Comparison of ENCODE assay signal across 8 cellular contexts in genomic region chr15:33086500-33087141, GRCh38.
A peak's percentile ranks its signal among the peaks of the same experiment; 100 is the strongest.
DNase-seq lines count a peak whose midpoint lies in the region; TF ChIP-seq lines count a peak whose summit lies in the region.

No MANE protein-coding gene starts in this region.

- peaks cover 26% of the 10 kb centered on the region for H3K4me1 Mint-ChIP-seq in nephron

- DNase-seq in Ammon's horn (ENCODE audit: low spot score): peak; percentile 71
- DNase-seq in GM13977 (ENCODE audit: low spot score): peak; percentile 28
- DNase-seq in dorsolateral prefrontal cortex: no peak
- no peak for DNase-seq in ecto neural progenitor cell (ENCODE audit: low spot score)
- no peak for DNase-seq in coronary artery (ENCODE audit: low spot score)
- DNase-seq in HuH-7.5 (ENCODE audit: low spot score): no peak

- no peaks in the 10 kb centered on the region for H3K79me2 ChIP-seq in OCI-LY3 (ENCODE audit: low read length)

- H3K36me3 Mint-ChIP-seq in nephron (ENCODE audit: low read depth): no peaks in the 10 kb centered on the region

- H3K4me1 ChIP-seq in OCI-LY3 (ENCODE audit: low read length): no peaks in the 10 kb centered on the region

- H3K9me3 ChIP-seq in OCI-LY3 (ENCODE audit: insufficient read depth, low read length): no peaks in the 10 kb centered on the region

- no peak overlapping the region for H3K4me2 ChIP-seq in OCI-LY3 (ENCODE audit: low read length)

- H3K9ac ChIP-seq in OCI-LY3 (ENCODE audit: low read length): no peak overlapping the region

- in situ Hi-C loops in GM13977 (cut with MboI; ENCODE audit: low pct_unique_long_range_greater_than_20kb, low sequenced_read_pairs, unreplicated experiment): no loop called here

- no peak overlapping the region for H2AFZ ChIP-seq in OCI-LY3 (ENCODE audit: low read depth, low read length)

- peaks cover 4% of the 10 kb centered on the region for H3K27me3 Mint-ChIP-seq in nephron (ENCODE audit: low read depth)

- H4K20me1 ChIP-seq in OCI-LY3 (ENCODE audit: insufficient read depth, low read length): no peaks in the 10 kb centered on the region

- no peak overlapping the region for H3K4me3 ChIP-seq in OCI-LY3 (ENCODE audit: low read length)
- H3K4me3 ChIP-seq in dorsolateral prefrontal cortex: no peak overlapping the region
- no peak overlapping the region for H3K4me3 ChIP-seq in coronary artery

- H3K36me3 ChIP-seq in OCI-LY3 (replicated peaks; ENCODE audit: low read depth, low read length): no peaks in the 10 kb centered on the region

- H3K27me3 ChIP-seq in OCI-LY3 (ENCODE audit: low read depth, low read length): peaks cover 36% of the 10 kb centered on the region
- no peaks in the 10 kb centered on the region for H3K27me3 ChIP-seq in dorsolateral prefrontal cortex

- H3K27ac ChIP-seq in OCI-LY3 (ENCODE audit: low read length) (no peak overlapping the region), dorsolateral prefrontal cortex (no peak overlapping the region), coronary artery (no peak overlapping the region)

- intact Hi-C loops in dorsolateral prefrontal cortex (cut with DNase I): loop anchor here (5.0 to 10.0 kb wide), 3 partner anchors 138 to 618 kb away; no protein-coding TSS in a partner anchor

- H3K27ac Mint-ChIP-seq in nephron: peak overlapping the region in 1 of 3 experiments; percentile 31

- H3K9me3 Mint-ChIP-seq in nephron: no peaks in the 10 kb centered on the region

- peak; percentile 48 for TF ChIP-seq CTCF in GM13977 (IDR thresholded peaks at IDR 0.05; ENCODE audit: extremely low read depth, insufficient read depth, missing control alignments)
- TF ChIP-seq CTCF in OCI-LY3 (IDR thresholded peaks at IDR 0.05; ENCODE audit: low read depth, low read length): peak; percentile 79
- peak; percentile 23 to 81 (median 65) for TF ChIP-seq CTCF in dorsolateral prefrontal cortex (IDR thresholded peaks at IDR 0.05 in 54 of 56, conservative IDR thresholded peaks at IDR 0.05 in 2 of 56; ENCODE audit: low read depth in 1 of 56, partially characterized antibody in 56 of 56)
- TF ChIP-seq CTCF in nephron (IDR thresholded peaks at IDR 0.05; ENCODE audit: unreplicated experiment in 3 of 3): peak; percentile 60 to 71 (median 60)
- no peak for TF ChIP-seq CTCF in coronary artery (IDR thresholded peaks at IDR 0.05)

- H3K4me3 Mint-ChIP-seq in nephron: no peak overlapping the region

Comparison
In these comparisons a context has a peak if more than half of its experiments do, and no peak if none do; other contexts are left out.
1. DNase-seq: peak in Ammon's horn (single experiment) and GM13977 (single experiment); none in dorsolateral prefrontal cortex (0 of 10), ecto neural progenitor cell (single experiment), coronary artery (single experiment) and HuH-7.5 (single experiment).